Comparison of ENCODE assay signal across 8 cellular contexts in the genomic region with DNA sequence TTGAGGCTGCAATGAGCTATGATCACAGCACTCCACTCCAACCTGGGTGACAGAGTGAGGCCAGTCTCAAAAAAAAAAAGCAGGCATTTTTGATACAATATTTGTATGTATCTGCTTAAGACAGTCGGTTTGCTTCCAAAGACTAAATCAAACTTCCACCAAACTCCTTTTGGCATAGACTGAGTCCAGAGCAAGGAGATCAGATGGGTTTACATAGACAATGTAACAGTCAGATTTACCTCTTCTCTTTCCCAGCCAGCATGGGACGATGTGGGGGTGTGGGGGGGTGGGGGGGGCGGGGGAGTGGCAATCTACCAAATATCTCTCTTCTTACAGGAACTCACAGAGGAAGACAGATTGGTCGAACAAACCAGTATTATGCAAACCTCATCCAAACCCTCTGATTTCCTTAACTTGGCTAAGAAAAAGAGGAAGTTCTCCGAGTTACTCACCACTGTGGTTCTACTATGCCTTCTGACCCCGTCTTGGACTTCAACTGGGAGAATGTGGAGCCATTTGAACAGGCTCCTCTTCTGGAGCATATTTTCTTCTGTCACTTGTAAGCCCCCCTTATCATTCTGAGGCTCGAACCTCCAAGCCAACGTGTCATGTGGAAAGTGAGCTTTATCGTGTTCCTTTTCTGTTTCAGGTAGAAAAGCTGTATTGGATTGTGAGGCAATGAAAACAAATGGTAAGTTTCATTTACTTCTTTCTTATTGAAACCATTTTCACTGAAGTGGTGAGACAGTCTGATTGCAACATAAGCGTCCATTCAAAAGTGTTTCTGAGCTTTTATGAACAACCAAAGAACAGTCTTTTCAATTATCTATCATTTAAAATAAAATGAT. TPM values are rescaled to one million over a fixed set of nuclear protein-coding genes. Genes with fewer than 3 reads are reported as not detected.
DNase-seq lines count a peak whose midpoint lies in the region; ATAC-seq and TF ChIP-seq lines count a peak whose summit lies in the region.

A gene with protein sequence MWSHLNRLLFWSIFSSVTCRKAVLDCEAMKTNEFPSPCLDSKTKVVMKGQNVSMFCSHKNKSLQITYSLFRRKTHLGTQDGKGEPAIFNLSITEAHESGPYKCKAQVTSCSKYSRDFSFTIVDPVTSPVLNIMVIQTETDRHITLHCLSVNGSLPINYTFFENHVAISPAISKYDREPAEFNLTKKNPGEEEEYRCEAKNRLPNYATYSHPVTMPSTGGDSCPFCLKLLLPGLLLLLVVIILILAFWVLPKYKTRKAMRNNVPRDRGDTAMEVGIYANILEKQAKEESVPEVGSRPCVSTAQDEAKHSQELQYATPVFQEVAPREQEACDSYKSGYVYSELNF (plus strand): TSS at position 451 of the 848 bp plus-strand sequence. CDS start 54 bp downstream, at position 505.

- H3K9me3 ChIP-seq in MG63, result no peaks in the 10 kb centered on the region
- H3K9me3 ChIP-seq in CD4-positive, alpha-beta memory T cell (ENCODE audit: control insufficient read depth in 1 of 2, low read length in 2 of 2), result no peaks in the 10 kb centered on the region

- H3K4me3 ChIP-seq in MG63, result peak within 1 kb of the TSS; percentile 12
- no peak within 1 kb of the TSS for H3K4me3 ChIP-seq in CD4-positive, alpha-beta memory T cell (ENCODE audit: low read length in 2 of 2)

- no peaks in the 10 kb centered on the region for H3K36me3 Mint-ChIP-seq in CD4-positive, alpha-beta memory T cell

- no peaks in the 10 kb centered on the region for H3K9me3 Mint-ChIP-seq in CD4-positive, alpha-beta memory T cell

- POLR2A ChIA-PET in CD4-positive, alpha-beta memory T cell (lab: Charles Lee; ENCODE audit: partially characterized antibody), result no interaction called here

- no peaks in the 10 kb centered on the region for H3K27me3 Mint-ChIP-seq in CD4-positive, alpha-beta memory T cell

- peak; percentile 32 for DNase-seq in GM10266 (ENCODE audit: extremely low spot score)
- peak; percentile 52 for DNase-seq in MG63
- peak; percentile 26 for DNase-seq in brain pericyte (ENCODE audit: low read depth, low spot score)
- peak; percentile 88 for DNase-seq in medulla oblongata (ENCODE audit: extremely low spot score)
- DNase-seq in CD4-positive, alpha-beta memory T cell, result no peak
- DNase-seq in LoVo (ENCODE audit: low spot score), result no peak

- TF ChIP-seq CTCF in GM10266 (IDR thresholded peaks at IDR 0.05; ENCODE audit: control insufficient read depth, insufficient read depth, low read depth, missing control alignments), result no peak

- H3K27ac Mint-ChIP-seq in CD4-positive, alpha-beta memory T cell, result peak within 1 kb of the TSS in 2 of 7 donors; percentile 74 to 78

- H3K27ac ChIP-seq in CD4-positive, alpha-beta memory T cell (ENCODE audit: low read depth, low read length), result no peak within 1 kb of the TSS

- no peaks in the 10 kb centered on the region for H3K36me3 ChIP-seq in MG63
- H3K36me3 ChIP-seq in CD4-positive, alpha-beta memory T cell (ENCODE audit: insufficient read depth, low read length), result no peaks in the 10 kb centered on the region

- CTCF ChIA-PET in CD4-positive, alpha-beta memory T cell (lab: Charles Lee; ENCODE audit: partially characterized antibody), result interaction anchor here (0.8 to 1.4 kb wide), 3 partner anchors 28 to 42 kb away, joined by 3 to 6 read pairs (median 3); no protein-coding TSS in a partner anchor

- intact Hi-C loops in CD4-positive, alpha-beta memory T cell (cut with micrococcal nuclease), result no loop called here

- H3K4me3 Mint-ChIP-seq in CD4-positive, alpha-beta memory T cell, result peak within 1 kb of the TSS in 3 of 8 donors; percentile 29 to 57 (median 40)

- H3K4me1 Mint-ChIP-seq in CD4-positive, alpha-beta memory T cell, result peaks cover 2 to 13% (median 4%) of the 10 kb centered on the region in 4 donors

- no peaks in the 10 kb centered on the region for H3K4me1 ChIP-seq in CD4-positive, alpha-beta memory T cell (ENCODE audit: insufficient read depth, low read length)

- H3K27me3 ChIP-seq in MG63, result no peaks in the 10 kb centered on the region
- no peaks in the 10 kb centered on the region for H3K27me3 ChIP-seq in CD4-positive, alpha-beta memory T cell (ENCODE audit: insufficient read depth, low read length)

- ATAC-seq in HG02970 (IDR thresholded peaks at IDR 0.05; ENCODE audit: low FRiP score, unreplicated experiment), result no peak
- ATAC-seq in HG02759 (IDR thresholded peaks at IDR 0.05; ENCODE audit: unreplicated experiment), result no peak

RNA-seq across cellular contexts. Expression of the gene that starts here (rescaled TPM):
- total RNA-seq in MG63 (2014; rRNA removed; shearing (Covaris generic); ENCODE audit: low replicate concordance), result 5.6 and 19.0 TPM in 2 replicates
- under 1 TPM; 0.55 to 0.90 TPM for total RNA-seq in CD4-positive, alpha-beta memory T cell
- not detected for polyA plus RNA-seq in CD4-positive, alpha-beta memory T cell

Comparison
In these comparisons a context has a peak if more than half of its experiments do, and no peak if none do; other contexts are left out.
1. DNase-seq: peak in GM10266 (single experiment), MG63 (single experiment), brain pericyte (single experiment) and medulla oblongata (single experiment); none in CD4-positive, alpha-beta memory T cell (0 of 5) and LoVo (single experiment).